In the genomic region with DNA sequence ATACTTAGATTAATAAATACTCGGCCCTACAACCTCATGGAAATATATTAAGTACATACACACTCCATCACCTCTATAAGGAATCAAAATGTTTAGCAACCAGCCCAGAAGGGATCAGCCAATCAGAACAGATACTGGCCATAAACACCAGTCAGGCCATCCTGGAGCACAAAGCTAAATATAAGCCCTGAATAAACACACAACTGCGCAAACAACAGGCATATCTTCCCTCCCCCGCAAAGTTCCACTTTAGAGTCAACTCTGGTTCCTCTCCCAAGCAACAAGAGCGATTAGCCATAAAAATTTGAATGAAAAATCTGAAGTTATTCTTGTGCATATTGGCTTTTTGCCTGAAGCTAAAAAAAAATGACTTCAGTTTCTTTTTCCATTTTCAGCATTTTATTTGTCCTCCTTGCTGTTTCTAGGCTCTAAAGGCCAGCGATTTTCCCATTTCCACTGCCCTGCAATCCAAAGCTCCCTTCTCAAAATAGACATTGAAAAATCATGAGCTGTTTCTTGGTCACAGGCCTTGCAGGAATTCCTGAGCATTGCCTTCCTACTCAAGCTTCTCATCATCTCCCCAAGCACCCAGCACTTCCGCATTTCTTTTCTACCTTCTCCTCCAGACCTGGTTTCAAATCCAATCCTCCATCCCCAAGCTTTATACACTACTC, we compare ENCODE assay signal across 1 cellular context.
TF ChIP-seq lines count a peak whose summit lies in the region.

No MANE protein-coding gene starts in this region.

TF ChIP-seq in GM23338, 12 proteins besides CTCF, POLR2A, EP300 and RAD21 (continued from another document):
- TF ChIP-seq, protein P1, sequence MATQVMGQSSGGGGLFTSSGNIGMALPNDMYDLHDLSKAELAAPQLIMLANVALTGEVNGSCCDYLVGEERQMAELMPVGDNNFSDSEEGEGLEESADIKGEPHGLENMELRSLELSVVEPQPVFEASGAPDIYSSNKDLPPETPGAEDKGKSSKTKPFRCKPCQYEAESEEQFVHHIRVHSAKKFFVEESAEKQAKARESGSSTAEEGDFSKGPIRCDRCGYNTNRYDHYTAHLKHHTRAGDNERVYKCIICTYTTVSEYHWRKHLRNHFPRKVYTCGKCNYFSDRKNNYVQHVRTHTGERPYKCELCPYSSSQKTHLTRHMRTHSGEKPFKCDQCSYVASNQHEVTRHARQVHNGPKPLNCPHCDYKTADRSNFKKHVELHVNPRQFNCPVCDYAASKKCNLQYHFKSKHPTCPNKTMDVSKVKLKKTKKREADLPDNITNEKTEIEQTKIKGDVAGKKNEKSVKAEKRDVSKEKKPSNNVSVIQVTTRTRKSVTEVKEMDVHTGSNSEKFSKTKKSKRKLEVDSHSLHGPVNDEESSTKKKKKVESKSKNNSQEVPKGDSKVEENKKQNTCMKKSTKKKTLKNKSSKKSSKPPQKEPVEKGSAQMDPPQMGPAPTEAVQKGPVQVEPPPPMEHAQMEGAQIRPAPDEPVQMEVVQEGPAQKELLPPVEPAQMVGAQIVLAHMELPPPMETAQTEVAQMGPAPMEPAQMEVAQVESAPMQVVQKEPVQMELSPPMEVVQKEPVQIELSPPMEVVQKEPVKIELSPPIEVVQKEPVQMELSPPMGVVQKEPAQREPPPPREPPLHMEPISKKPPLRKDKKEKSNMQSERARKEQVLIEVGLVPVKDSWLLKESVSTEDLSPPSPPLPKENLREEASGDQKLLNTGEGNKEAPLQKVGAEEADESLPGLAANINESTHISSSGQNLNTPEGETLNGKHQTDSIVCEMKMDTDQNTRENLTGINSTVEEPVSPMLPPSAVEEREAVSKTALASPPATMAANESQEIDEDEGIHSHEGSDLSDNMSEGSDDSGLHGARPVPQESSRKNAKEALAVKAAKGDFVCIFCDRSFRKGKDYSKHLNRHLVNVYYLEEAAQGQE (IDR thresholded peaks at IDR 0.05; ENCODE audit: unreplicated experiment) = no peak
- TF ChIP-seq EZH2phosphoT487 (IDR thresholded peaks at IDR 0.05; ENCODE audit: unreplicated experiment) = no peak
- TF ChIP-seq EZH2 (IDR thresholded peaks at IDR 0.05; ENCODE audit: low read depth, unreplicated experiment) = no peak
- TF ChIP-seq, protein P2, sequence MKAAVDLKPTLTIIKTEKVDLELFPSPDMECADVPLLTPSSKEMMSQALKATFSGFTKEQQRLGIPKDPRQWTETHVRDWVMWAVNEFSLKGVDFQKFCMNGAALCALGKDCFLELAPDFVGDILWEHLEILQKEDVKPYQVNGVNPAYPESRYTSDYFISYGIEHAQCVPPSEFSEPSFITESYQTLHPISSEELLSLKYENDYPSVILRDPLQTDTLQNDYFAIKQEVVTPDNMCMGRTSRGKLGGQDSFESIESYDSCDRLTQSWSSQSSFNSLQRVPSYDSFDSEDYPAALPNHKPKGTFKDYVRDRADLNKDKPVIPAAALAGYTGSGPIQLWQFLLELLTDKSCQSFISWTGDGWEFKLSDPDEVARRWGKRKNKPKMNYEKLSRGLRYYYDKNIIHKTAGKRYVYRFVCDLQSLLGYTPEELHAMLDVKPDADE (IDR thresholded peaks at IDR 0.05) = no peak
- no peak for TF ChIP-seq POLR2AphosphoS5 (IDR thresholded peaks at IDR 0.05; ENCODE audit: low read depth)
- TF ChIP-seq STAT1 (IDR thresholded peaks at IDR 0.05; ENCODE audit: unreplicated experiment) = no peak
